In genomic region chr15:42733027-42733426, GRCh38 we compare ENCODE assay signal across 16 cellular contexts. TPM values are rescaled to one million over a fixed set of nuclear protein-coding genes. Genes with fewer than 3 reads are reported as not detected.
DNase-seq lines count a peak whose midpoint lies in the region; ATAC-seq and TF ChIP-seq lines count a peak whose summit lies in the region.
"Had no signal": no experiment of that assay in that cellular context is flagged by ENCODE, and none has a peak within 500 bp of the region (broad histone marks: within the 10 kb centered on the region; RNA-seq: fewer than 3 reads in every experiment).

No MANE protein-coding gene starts in this region.

- H3K79me2 ChIP-seq in neural progenitor cell (ENCODE audit: low read depth) = peaks cover 8% of the 10 kb centered on the region

- H3K4me3 ChIP-seq in neural progenitor cell (no peak overlapping the region), lower lobe of right lung (no peak overlapping the region)
- H3K4me3 ChIP-seq in effector memory CD4-positive, alpha-beta T cell (ENCODE audit: insufficient read depth, low read depth, low read length, poor library complexity, severe bottlenecking) = no peak overlapping the region
- H3K4me3 ChIP-seq: A549 had no signal

- intact Hi-C loops in lower lobe of right lung (cut with DNase I) = no loop called here

- DNase-seq in T-helper 17 cell (no peak), chondrocyte (ENCODE audit: low spot score) (no peak), neural progenitor cell (ENCODE audit: low spot score) (no peak), OCI-M1 (lab: John Stamatoyannopoulos, UW) (no peak), lower lobe of right lung (no peak), amygdala (lab: John Stamatoyannopoulos, UW) (no peak)
- no peak for DNase-seq in effector memory CD4-positive, alpha-beta T cell
- DNase-seq: CD8-positive, alpha-beta T cell; COR-L47; DMS153; DMS79 treated with DMSO at 0.1 percent for 48 hours; EL; HCEC 1CT had no signal

- peaks cover 10% of the 10 kb centered on the region for H3K4me1 Mint-ChIP-seq in T-helper 17 cell
- H3K4me1 Mint-ChIP-seq in chondrocyte (ENCODE audit: low read depth) = peaks cover 21% of the 10 kb centered on the region
- peaks cover 13% of the 10 kb centered on the region for H3K4me1 Mint-ChIP-seq in neural progenitor cell

- H3K27ac Mint-ChIP-seq in T-helper 17 cell (peak overlapping the region; percentile 34), chondrocyte (ENCODE audit: unreplicated experiment) (peak overlapping the region; percentile 24), neural progenitor cell (peak overlapping the region; percentile 25)
- H3K27ac Mint-ChIP-seq: CD8-positive, alpha-beta T cell had no signal

- no peak overlapping the region for H2AFZ ChIP-seq in neural progenitor cell (replicated peaks)

- H3K4me1 ChIP-seq in neural progenitor cell = peaks cover 3% of the 10 kb centered on the region
- H3K4me1 ChIP-seq in effector memory CD4-positive, alpha-beta T cell (ENCODE audit: control insufficient read depth, insufficient read depth, low read length, poor library complexity, severe bottlenecking) = peaks cover 12% of the 10 kb centered on the region
- H3K4me1 ChIP-seq in lower lobe of right lung = peaks cover 20% of the 10 kb centered on the region

- H4K20me1 ChIP-seq in neural progenitor cell (ENCODE audit: low read depth) = peaks cover 23% of the 10 kb centered on the region

- no peak for TF ChIP-seq CTCF in chondrocyte (IDR thresholded peaks at IDR 0.05)
- no peak for TF ChIP-seq CTCF in neural progenitor cell (IDR thresholded peaks at IDR 0.05)
- TF ChIP-seq CTCF in lower lobe of right lung (IDR thresholded peaks at IDR 0.05) = no peak

- ATAC-seq in T-helper 17 cell = no peak
- no peak for ATAC-seq in lower lobe of right lung
- ATAC-seq: A549; CD8-positive, alpha-beta T cell had no signal

- H3K27ac ChIP-seq in neural progenitor cell (no peak overlapping the region), lower lobe of right lung (no peak overlapping the region)
- H3K27ac ChIP-seq in effector memory CD4-positive, alpha-beta T cell (ENCODE audit: insufficient read depth, low read length, poor library complexity, severe bottlenecking) = no peak overlapping the region
- H3K27ac ChIP-seq: A549, HL-60 had no signal

- no peak overlapping the region for H3K4me3 Mint-ChIP-seq in T-helper 17 cell
- no peak overlapping the region for H3K4me3 Mint-ChIP-seq in chondrocyte (ENCODE audit: unreplicated experiment)
- no peak overlapping the region for H3K4me3 Mint-ChIP-seq in neural progenitor cell
- H3K4me3 Mint-ChIP-seq: CD14-positive monocyte; CD8-positive, alpha-beta T cell had no signal

- H3K9me3 Mint-ChIP-seq in chondrocyte (ENCODE audit: low read depth) (no peaks in the 10 kb centered on the region), neural progenitor cell (no peaks in the 10 kb centered on the region)
- H3K9me3 Mint-ChIP-seq: CD14-positive monocyte; CD8-positive, alpha-beta T cell had no signal

- no peak overlapping the region for H3K9ac ChIP-seq in neural progenitor cell

- H3K36me3 Mint-ChIP-seq in T-helper 17 cell (ENCODE audit: low read depth) = peaks cover 2% of the 10 kb centered on the region
- peaks cover 18% of the 10 kb centered on the region for H3K36me3 Mint-ChIP-seq in chondrocyte (ENCODE audit: low read depth)
- peaks cover 29% of the 10 kb centered on the region for H3K36me3 Mint-ChIP-seq in neural progenitor cell

- H3K27me3 ChIP-seq in neural progenitor cell = no peaks in the 10 kb centered on the region
- H3K27me3 ChIP-seq in effector memory CD4-positive, alpha-beta T cell (replicated peaks; ENCODE audit: control insufficient read depth, insufficient read depth, low read length, poor library complexity, severe bottlenecking) = no peaks in the 10 kb centered on the region
- no peaks in the 10 kb centered on the region for H3K27me3 ChIP-seq in lower lobe of right lung (ENCODE audit: low read depth)

- H3K36me3 ChIP-seq in neural progenitor cell (peaks cover 3% of the 10 kb centered on the region), lower lobe of right lung (peaks cover 73% of the 10 kb centered on the region)
- H3K36me3 ChIP-seq in effector memory CD4-positive, alpha-beta T cell (ENCODE audit: control insufficient read depth, insufficient read depth, low read length) = peaks cover 51% of the 10 kb centered on the region

- H3K27me3 Mint-ChIP-seq in T-helper 17 cell (no peaks in the 10 kb centered on the region), chondrocyte (ENCODE audit: low read depth) (no peaks in the 10 kb centered on the region), neural progenitor cell (ENCODE audit: insufficient read depth, low read depth) (peaks cover 13% of the 10 kb centered on the region)

- H3K4me2 ChIP-seq in neural progenitor cell = no peak overlapping the region
- H3K4me2 ChIP-seq: A549 had no signal

- H3K9me3 ChIP-seq in T-helper 17 cell (ENCODE audit: control insufficient read depth, low read length, poor library complexity, severe bottlenecking) (no peaks in the 10 kb centered on the region), neural progenitor cell (ENCODE audit: low read depth) (no peaks in the 10 kb centered on the region), lower lobe of right lung (no peaks in the 10 kb centered on the region)
- H3K9me3 ChIP-seq in effector memory CD4-positive, alpha-beta T cell (ENCODE audit: control insufficient read depth, low read length) = no peaks in the 10 kb centered on the region
- H3K9me3 ChIP-seq: A549 had no signal

- H3F3A ChIP-seq in neural progenitor cell (ENCODE audit: low read depth) = peaks cover 14% of the 10 kb centered on the region

RNA-seq across cellular contexts. Expression of gene CDAN1, which starts 3.9 kb away (rescaled TPM):
- 10 to 100 TPM; 18.2 to 19.4 TPM for total RNA-seq in T-helper 17 cell
- 14.5 to 21.0 TPM (median 15.7 TPM) in 3 replicates for total RNA-seq in chondrocyte
- total RNA-seq in neural progenitor cell (ENCODE audit: low replicate concordance) = 18.7 and 20.2 TPM in 2 replicates
- 11.3 TPM for total RNA-seq in lower lobe of right lung
